1 cellular context compared by ENCODE assay signal in genomic region chr6:4977468-4977867, GRCh38.
TF ChIP-seq lines count a peak whose summit lies in the region.

No MANE protein-coding gene starts in this region.

TF ChIP-seq in K562, 482 proteins besides CTCF, POLR2A, EP300 and RAD21 (continued from another document):
- TF ChIP-seq ZBTB40 (IDR thresholded peaks at IDR 0.05) (peak; percentile 67; the same call in 1 of the 2 replicates), ZBTB40 (CRISPR knock-in tag; IDR thresholded peaks at IDR 0.05) (no peak), HMGXB4 (CRISPR knock-in tag; IDR thresholded peaks at IDR 0.05) (no peak), ZBED1 (IDR thresholded peaks at IDR 0.05) (no peak), NCOA1 (IDR thresholded peaks at IDR 0.05; ENCODE audit: low read depth) (no peak), GTF2F1 (IDR thresholded peaks at IDR 0.05; ENCODE audit: low read depth, low read length) (no peak), PHF8 (IDR thresholded peaks at IDR 0.05; ENCODE audit: borderline replicate concordance, low read length) (no peak), ZNF12 (CRISPR knock-in tag; IDR thresholded peaks at IDR 0.05) (no peak), RFX7 (CRISPR knock-in tag; IDR thresholded peaks at IDR 0.05) (no peak), SRSF7 (optimal IDR thresholded peaks at IDR 0.05; ENCODE audit: low read depth, low read length) (no peak), MAZ (CRISPR knock-in tag; conservative IDR thresholded peaks at IDR 0.05 in 1 of 2, IDR thresholded peaks at IDR 0.05 in 1 of 2) (no peak)
- TF ChIP-seq, protein P1, sequence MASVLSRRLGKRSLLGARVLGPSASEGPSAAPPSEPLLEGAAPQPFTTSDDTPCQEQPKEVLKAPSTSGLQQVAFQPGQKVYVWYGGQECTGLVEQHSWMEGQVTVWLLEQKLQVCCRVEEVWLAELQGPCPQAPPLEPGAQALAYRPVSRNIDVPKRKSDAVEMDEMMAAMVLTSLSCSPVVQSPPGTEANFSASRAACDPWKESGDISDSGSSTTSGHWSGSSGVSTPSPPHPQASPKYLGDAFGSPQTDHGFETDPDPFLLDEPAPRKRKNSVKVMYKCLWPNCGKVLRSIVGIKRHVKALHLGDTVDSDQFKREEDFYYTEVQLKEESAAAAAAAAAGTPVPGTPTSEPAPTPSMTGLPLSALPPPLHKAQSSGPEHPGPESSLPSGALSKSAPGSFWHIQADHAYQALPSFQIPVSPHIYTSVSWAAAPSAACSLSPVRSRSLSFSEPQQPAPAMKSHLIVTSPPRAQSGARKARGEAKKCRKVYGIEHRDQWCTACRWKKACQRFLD (CRISPR knock-in tag; IDR thresholded peaks at IDR 0.05): no peak
